Comparison of ENCODE assay signal across 1 cellular context in the genomic region with DNA sequence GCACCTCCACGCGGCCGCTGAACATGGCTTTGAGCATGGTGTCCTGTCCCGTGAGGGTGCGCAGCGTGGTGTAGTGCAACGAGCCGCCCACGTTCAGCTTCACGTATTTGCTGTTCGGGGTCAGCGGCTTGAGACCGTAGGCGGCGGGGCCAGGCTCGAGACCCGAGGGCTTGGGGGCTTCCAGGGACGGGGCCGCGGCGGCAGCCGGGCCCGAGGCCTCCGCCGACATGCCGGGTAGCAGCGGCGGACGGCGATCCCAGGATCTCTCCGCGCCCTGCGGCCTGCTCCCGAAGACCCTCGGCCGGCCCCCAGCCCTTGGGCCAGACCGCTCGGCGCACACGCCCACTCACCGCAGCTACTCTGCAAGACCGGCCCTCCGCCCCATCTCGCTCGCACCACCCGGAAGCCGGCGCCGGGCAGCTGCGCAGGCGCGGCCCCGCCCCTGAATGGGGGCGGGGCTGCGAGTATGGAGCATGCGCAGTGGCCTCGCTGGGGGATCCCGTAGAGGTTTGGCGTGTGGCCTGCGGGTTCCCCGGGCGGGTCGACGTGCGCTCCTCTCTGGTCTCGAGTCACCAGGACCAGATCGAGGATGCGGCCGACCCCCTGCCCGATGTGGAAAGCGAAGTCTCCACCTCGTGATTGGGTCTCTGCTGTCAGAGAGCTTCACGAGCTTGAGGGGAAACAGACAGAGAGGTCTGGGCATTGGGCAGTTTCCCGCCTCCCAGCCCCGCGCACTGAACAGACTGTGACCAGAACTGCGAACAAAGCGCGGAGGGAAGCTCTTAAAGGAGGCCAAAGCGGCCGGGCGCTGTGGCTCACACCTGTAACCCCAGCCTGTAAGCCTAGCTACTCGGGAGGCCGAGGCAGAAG.
A peak's percentile ranks its signal among the peaks of the same experiment; 100 is the strongest.
TF ChIP-seq lines count a peak whose summit lies in the region.

A gene with protein sequence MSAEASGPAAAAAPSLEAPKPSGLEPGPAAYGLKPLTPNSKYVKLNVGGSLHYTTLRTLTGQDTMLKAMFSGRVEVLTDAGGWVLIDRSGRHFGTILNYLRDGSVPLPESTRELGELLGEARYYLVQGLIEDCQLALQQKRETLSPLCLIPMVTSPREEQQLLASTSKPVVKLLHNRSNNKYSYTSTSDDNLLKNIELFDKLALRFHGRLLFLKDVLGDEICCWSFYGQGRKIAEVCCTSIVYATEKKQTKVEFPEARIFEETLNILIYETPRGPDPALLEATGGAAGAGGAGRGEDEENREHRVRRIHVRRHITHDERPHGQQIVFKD (minus strand): TSS at position 422 of the 870 bp plus-strand sequence. CDS start 193 bp downstream, at position 229.

TF ChIP-seq in K562, 482 proteins besides CTCF, POLR2A, EP300 and RAD21 (continued from another document and continues in another):
- TF ChIP-seq, protein P1, sequence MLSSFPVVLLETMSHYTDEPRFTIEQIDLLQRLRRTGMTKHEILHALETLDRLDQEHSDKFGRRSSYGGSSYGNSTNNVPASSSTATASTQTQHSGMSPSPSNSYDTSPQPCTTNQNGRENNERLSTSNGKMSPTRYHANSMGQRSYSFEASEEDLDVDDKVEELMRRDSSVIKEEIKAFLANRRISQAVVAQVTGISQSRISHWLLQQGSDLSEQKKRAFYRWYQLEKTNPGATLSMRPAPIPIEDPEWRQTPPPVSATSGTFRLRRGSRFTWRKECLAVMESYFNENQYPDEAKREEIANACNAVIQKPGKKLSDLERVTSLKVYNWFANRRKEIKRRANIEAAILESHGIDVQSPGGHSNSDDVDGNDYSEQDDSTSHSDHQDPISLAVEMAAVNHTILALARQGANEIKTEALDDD (IDR thresholded peaks at IDR 0.05), result no peak
- no peak for TF ChIP-seq SMARCA5 (IDR thresholded peaks at IDR 0.05)
- peak; percentile 80 for TF ChIP-seq CCNT2 (IDR thresholded peaks at IDR 0.05; ENCODE audit: borderline replicate concordance, extremely low read depth, insufficient read length, low read depth, low read length)
- TF ChIP-seq MED1 (CRISPR knock-in tag; IDR thresholded peaks at IDR 0.05; ENCODE audit: borderline replicate concordance), result no peak
- TF ChIP-seq MTA2 (IDR thresholded peaks at IDR 0.05; ENCODE audit: low read depth), result no peak
- no peak for TF ChIP-seq KLF16 (IDR thresholded peaks at IDR 0.05)
- TF ChIP-seq TRIM24 (IDR thresholded peaks at IDR 0.05), result no peak
- TF ChIP-seq POLR2B (IDR thresholded peaks at IDR 0.05; ENCODE audit: low read depth, partially characterized antibody), result peak; percentile 91
- TF ChIP-seq ZNF445 (CRISPR knock-in tag; IDR thresholded peaks at IDR 0.05; ENCODE audit: low read depth), result no peak
- TF ChIP-seq FOS (IDR thresholded peaks at IDR 0.05; ENCODE audit: extremely low read depth, insufficient read length), result no peak
- TF ChIP-seq, protein P2, sequence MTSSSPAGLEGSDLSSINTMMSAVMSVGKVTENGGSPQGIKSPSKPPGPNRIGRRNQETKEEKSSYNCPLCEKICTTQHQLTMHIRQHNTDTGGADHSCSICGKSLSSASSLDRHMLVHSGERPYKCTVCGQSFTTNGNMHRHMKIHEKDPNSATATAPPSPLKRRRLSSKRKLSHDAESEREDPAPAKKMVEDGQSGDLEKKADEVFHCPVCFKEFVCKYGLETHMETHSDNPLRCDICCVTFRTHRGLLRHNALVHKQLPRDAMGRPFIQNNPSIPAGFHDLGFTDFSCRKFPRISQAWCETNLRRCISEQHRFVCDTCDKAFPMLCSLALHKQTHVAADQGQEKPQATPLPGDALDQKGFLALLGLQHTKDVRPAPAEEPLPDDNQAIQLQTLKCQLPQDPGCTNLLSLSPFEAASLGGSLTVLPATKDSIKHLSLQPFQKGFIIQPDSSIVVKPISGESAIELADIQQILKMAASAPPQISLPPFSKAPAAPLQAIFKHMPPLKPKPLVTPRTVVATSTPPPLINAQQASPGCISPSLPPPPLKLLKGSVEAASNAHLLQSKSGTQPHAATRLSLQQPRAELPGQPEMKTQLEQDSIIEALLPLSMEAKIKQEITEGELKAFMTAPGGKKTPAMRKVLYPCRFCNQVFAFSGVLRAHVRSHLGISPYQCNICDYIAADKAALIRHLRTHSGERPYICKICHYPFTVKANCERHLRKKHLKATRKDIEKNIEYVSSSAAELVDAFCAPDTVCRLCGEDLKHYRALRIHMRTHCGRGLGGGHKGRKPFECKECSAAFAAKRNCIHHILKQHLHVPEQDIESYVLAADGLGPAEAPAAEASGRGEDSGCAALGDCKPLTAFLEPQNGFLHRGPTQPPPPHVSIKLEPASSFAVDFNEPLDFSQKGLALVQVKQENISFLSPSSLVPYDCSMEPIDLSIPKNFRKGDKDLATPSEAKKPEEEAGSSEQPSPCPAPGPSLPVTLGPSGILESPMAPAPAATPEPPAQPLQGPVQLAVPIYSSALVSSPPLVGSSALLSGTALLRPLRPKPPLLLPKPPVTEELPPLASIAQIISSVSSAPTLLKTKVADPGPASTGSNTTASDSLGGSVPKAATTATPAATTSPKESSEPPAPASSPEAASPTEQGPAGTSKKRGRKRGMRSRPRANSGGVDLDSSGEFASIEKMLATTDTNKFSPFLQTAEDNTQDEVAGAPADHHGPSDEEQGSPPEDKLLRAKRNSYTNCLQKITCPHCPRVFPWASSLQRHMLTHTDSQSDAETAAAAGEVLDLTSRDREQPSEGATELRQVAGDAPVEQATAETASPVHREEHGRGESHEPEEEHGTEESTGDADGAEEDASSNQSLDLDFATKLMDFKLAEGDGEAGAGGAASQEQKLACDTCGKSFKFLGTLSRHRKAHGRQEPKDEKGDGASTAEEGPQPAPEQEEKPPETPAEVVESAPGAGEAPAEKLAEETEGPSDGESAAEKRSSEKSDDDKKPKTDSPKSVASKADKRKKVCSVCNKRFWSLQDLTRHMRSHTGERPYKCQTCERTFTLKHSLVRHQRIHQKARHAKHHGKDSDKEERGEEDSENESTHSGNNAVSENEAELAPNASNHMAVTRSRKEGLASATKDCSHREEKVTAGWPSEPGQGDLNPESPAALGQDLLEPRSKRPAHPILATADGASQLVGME (CRISPR knock-in tag; IDR thresholded peaks at IDR 0.05), result no peak
- no peak for TF ChIP-seq MAFK (IDR thresholded peaks at IDR 0.05; ENCODE audit: low read length)
- TF ChIP-seq PCBP1 (IDR thresholded peaks at IDR 0.05; ENCODE audit: low read depth, low read length, poor library complexity, severe bottlenecking), result peak; percentile 67
- TF ChIP-seq, protein P3, sequence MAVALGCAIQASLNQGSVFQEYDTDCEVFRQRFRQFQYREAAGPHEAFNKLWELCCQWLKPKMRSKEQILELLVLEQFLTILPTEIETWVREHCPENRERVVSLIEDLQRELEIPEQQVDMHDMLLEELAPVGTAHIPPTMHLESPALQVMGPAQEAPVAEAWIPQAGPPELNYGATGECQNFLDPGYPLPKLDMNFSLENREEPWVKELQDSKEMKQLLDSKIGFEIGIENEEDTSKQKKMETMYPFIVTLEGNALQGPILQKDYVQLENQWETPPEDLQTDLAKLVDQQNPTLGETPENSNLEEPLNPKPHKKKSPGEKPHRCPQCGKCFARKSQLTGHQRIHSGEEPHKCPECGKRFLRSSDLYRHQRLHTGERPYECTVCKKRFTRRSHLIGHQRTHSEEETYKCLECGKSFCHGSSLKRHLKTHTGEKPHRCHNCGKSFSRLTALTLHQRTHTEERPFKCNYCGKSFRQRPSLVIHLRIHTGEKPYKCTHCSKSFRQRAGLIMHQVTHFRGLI (CRISPR knock-in tag; IDR thresholded peaks at IDR 0.05), result no peak
- no peak for TF ChIP-seq ZNF23 (CRISPR knock-in tag; IDR thresholded peaks at IDR 0.05)
- peak; percentile 43; the same call in 1 of the 2 replicates for TF ChIP-seq ESRRA (IDR thresholded peaks at IDR 0.05; ENCODE audit: borderline replicate concordance, low read depth)
- peak; percentile 27; the same call in 1 of the 2 replicates for TF ChIP-seq CREB1 (IDR thresholded peaks at IDR 0.05)
- TF ChIP-seq CREB1 (CRISPR knock-in tag; IDR thresholded peaks at IDR 0.05), result no peak
- no peak for TF ChIP-seq ZC3H11A (IDR thresholded peaks at IDR 0.05; ENCODE audit: low read depth, low read length)
- no peak for TF ChIP-seq ZNF551 (CRISPR knock-in tag; IDR thresholded peaks at IDR 0.05)
- no peak for TF ChIP-seq ZNF217 (CRISPR knock-in tag; IDR thresholded peaks at IDR 0.05)
- no peak for TF ChIP-seq ZNF76 (CRISPR knock-in tag; IDR thresholded peaks at IDR 0.05; ENCODE audit: borderline replicate concordance)
- TF ChIP-seq KLF1 (tag; IDR thresholded peaks at IDR 0.05), result no peak
- TF ChIP-seq CTBP1 (IDR thresholded peaks at IDR 0.05; ENCODE audit: borderline replicate concordance), result no peak
- TF ChIP-seq, protein P4, sequence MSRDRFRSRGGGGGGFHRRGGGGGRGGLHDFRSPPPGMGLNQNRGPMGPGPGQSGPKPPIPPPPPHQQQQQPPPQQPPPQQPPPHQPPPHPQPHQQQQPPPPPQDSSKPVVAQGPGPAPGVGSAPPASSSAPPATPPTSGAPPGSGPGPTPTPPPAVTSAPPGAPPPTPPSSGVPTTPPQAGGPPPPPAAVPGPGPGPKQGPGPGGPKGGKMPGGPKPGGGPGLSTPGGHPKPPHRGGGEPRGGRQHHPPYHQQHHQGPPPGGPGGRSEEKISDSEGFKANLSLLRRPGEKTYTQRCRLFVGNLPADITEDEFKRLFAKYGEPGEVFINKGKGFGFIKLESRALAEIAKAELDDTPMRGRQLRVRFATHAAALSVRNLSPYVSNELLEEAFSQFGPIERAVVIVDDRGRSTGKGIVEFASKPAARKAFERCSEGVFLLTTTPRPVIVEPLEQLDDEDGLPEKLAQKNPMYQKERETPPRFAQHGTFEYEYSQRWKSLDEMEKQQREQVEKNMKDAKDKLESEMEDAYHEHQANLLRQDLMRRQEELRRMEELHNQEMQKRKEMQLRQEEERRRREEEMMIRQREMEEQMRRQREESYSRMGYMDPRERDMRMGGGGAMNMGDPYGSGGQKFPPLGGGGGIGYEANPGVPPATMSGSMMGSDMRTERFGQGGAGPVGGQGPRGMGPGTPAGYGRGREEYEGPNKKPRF (IDR thresholded peaks at IDR 0.05; ENCODE audit: low read depth, low read length), result no peak
- TF ChIP-seq SRSF7 (optimal IDR thresholded peaks at IDR 0.05; ENCODE audit: low read depth, low read length), result no peak
- 0 out of 2 replicates have a peak, but pooled peaks have one; percentile 53 for TF ChIP-seq ZBTB17 (CRISPR knock-in tag; IDR thresholded peaks at IDR 0.05)
- TF ChIP-seq BCL6 (CRISPR knock-in tag; IDR thresholded peaks at IDR 0.05), result no peak
- TF ChIP-seq ARNT (IDR thresholded peaks at IDR 0.05), result no peak
- no peak for TF ChIP-seq IRF2 (CRISPR knock-in tag; IDR thresholded peaks at IDR 0.05)
- no peak for TF ChIP-seq RBM39 (optimal IDR thresholded peaks at IDR 0.05; ENCODE audit: low read depth, low read length)
- TF ChIP-seq, protein P5, sequence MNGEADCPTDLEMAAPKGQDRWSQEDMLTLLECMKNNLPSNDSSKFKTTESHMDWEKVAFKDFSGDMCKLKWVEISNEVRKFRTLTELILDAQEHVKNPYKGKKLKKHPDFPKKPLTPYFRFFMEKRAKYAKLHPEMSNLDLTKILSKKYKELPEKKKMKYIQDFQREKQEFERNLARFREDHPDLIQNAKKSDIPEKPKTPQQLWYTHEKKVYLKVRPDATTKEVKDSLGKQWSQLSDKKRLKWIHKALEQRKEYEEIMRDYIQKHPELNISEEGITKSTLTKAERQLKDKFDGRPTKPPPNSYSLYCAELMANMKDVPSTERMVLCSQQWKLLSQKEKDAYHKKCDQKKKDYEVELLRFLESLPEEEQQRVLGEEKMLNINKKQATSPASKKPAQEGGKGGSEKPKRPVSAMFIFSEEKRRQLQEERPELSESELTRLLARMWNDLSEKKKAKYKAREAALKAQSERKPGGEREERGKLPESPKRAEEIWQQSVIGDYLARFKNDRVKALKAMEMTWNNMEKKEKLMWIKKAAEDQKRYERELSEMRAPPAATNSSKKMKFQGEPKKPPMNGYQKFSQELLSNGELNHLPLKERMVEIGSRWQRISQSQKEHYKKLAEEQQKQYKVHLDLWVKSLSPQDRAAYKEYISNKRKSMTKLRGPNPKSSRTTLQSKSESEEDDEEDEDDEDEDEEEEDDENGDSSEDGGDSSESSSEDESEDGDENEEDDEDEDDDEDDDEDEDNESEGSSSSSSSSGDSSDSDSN (IDR thresholded peaks at IDR 0.05; ENCODE audit: borderline replicate concordance in 1 of 2, low read depth in 2 of 2, low read length in 2 of 2), result no peak
- no peak for TF ChIP-seq ZNF316 (IDR thresholded peaks at IDR 0.05)
- TF ChIP-seq RBM15 (IDR thresholded peaks at IDR 0.05; ENCODE audit: insufficient read depth, low read length), result no peak
- peak; percentile 96; the same call in 1 of the 2 replicates for TF ChIP-seq PHF8 (IDR thresholded peaks at IDR 0.05; ENCODE audit: borderline replicate concordance, low read length)
- TF ChIP-seq, protein P6, sequence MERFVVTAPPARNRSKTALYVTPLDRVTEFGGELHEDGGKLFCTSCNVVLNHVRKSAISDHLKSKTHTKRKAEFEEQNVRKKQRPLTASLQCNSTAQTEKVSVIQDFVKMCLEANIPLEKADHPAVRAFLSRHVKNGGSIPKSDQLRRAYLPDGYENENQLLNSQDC (CRISPR knock-in tag; IDR thresholded peaks at IDR 0.05), result no peak
- TF ChIP-seq SMC3 (conservative IDR thresholded peaks at IDR 0.05; ENCODE audit: insufficient read depth, low read depth, low read length), result no peak
- TF ChIP-seq CEBPG (CRISPR knock-in tag; IDR thresholded peaks at IDR 0.05), result 0 out of 2 replicates have a peak, but pooled peaks have one; percentile 17
- no peak for TF ChIP-seq CEBPG (tag; conservative IDR thresholded peaks at IDR 0.05 in 1 of 2, IDR thresholded peaks at IDR 0.05 in 1 of 2)
- TF ChIP-seq RUNX1 (IDR thresholded peaks at IDR 0.05; ENCODE audit: low read depth), result no peak
- TF ChIP-seq, protein P7, sequence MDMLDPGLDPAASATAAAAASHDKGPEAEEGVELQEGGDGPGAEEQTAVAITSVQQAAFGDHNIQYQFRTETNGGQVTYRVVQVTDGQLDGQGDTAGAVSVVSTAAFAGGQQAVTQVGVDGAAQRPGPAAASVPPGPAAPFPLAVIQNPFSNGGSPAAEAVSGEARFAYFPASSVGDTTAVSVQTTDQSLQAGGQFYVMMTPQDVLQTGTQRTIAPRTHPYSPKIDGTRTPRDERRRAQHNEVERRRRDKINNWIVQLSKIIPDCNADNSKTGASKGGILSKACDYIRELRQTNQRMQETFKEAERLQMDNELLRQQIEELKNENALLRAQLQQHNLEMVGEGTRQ (CRISPR knock-in tag; IDR thresholded peaks at IDR 0.05), result no peak
- no peak for TF ChIP-seq GTF2A2 (tag; IDR thresholded peaks at IDR 0.05)
- peak; percentile 87 for TF ChIP-seq TAF1 (IDR thresholded peaks at IDR 0.05; ENCODE audit: control insufficient read depth, extremely low read depth, insufficient read depth, low read length, severe bottlenecking)
